ENCODE assay signal across 9 cellular contexts in genomic region chr1:2232916-2233438, GRCh38. TPM values are rescaled to one million over a fixed set of nuclear protein-coding genes. Genes with fewer than 3 reads are reported as not detected.
A peak's percentile ranks its signal among the peaks of the same experiment; 100 is the strongest.
DNase-seq lines count a peak whose midpoint lies in the region; ATAC-seq lines count a peak whose summit lies in the region.
"Had no signal": no experiment of that assay in that cellular context is flagged by ENCODE, and none has a peak within 500 bp of the region (broad histone marks: within the 10 kb centered on the region; RNA-seq: fewer than 3 reads in every experiment).

No MANE protein-coding gene starts in this region.

- peak overlapping the region; percentile 45 to 95 (median 88) for H3K4me3 Mint-ChIP-seq in immature natural killer cell
- H3K4me3 Mint-ChIP-seq in stimulated activated naive CD8-positive, alpha-beta T cell treated with anti-CD3 and anti-CD28 coated beads, Interleukin-15, amount 100 ng/mL, for 72 hours: peak overlapping the region; percentile 94 to 98

- H3K27ac Mint-ChIP-seq in immature natural killer cell: peak overlapping the region; percentile 9 to 100 (median 98)
- peak overlapping the region in 1 of 2 donors; percentile 74 for H3K27ac Mint-ChIP-seq in stimulated activated naive CD8-positive, alpha-beta T cell treated with anti-CD3 and anti-CD28 coated beads, Interleukin-15, amount 100 ng/mL, for 72 hours

- peak overlapping the region; percentile 84 for H3K27ac ChIP-seq in angular gyrus (ENCODE audit: low read depth, low read length)

- peaks cover 61 to 87% (median 84%) of the 10 kb centered on the region in 3 donors for H3K27me3 Mint-ChIP-seq in immature natural killer cell (ENCODE audit: low read depth in 3 of 3)
- H3K27me3 Mint-ChIP-seq in stimulated activated naive CD8-positive, alpha-beta T cell treated with anti-CD3 and anti-CD28 coated beads, Interleukin-15, amount 100 ng/mL, for 72 hours: no peaks in the 10 kb centered on the region

- peaks cover 0 to 3% (median 0%) of the 10 kb centered on the region in 3 donors for H3K36me3 Mint-ChIP-seq in immature natural killer cell

- peaks cover 82 to 85% of the 10 kb centered on the region in 2 donors for H3K4me1 Mint-ChIP-seq in immature natural killer cell
- H3K4me1 Mint-ChIP-seq in stimulated activated naive CD8-positive, alpha-beta T cell treated with anti-CD3 and anti-CD28 coated beads, Interleukin-15, amount 100 ng/mL, for 72 hours: peaks cover 84% of the 10 kb centered on the region

- no peak for ATAC-seq in stimulated activated naive CD8-positive, alpha-beta T cell treated with anti-CD3 and anti-CD28 coated beads, Interleukin-15, amount 100 ng/mL, for 72 hours
- ATAC-seq in HG03442 (IDR thresholded peaks at IDR 0.05; ENCODE audit: unreplicated experiment): no peak

- DNase-seq in NCI-H1694 treated with DMSO at 0.1 percent for 48 hours (lab: John Stamatoyannopoulos, UW) (peak; percentile 39), immature natural killer cell (peak in 1 of 3 donors; percentile 10), ecto neural progenitor cell (ENCODE audit: low spot score) (no peak), putamen (ENCODE audit: low spot score) (no peak), activated gamma-delta T cell treated with Interleukin-2 at 50 U/mL for 16 hours (no peak)
- no peak for DNase-seq in stimulated activated naive CD8-positive, alpha-beta T cell treated with anti-CD3 and anti-CD28 coated beads, Interleukin-15, amount 100 ng/mL, for 72 hours
- DNase-seq: NCI-H1105 had no signal

- H3K9me3 Mint-ChIP-seq in immature natural killer cell: peaks cover 0 to 3% (median 0%) of the 10 kb centered on the region in 6 donors
- H3K9me3 Mint-ChIP-seq in stimulated activated naive CD8-positive, alpha-beta T cell treated with anti-CD3 and anti-CD28 coated beads, Interleukin-15, amount 100 ng/mL, for 72 hours: no peaks in the 10 kb centered on the region

RNA-seq across cellular contexts. Expression of gene SKI, which starts 4.9 kb away (rescaled TPM):
- 1 to 10 TPM in 1 of 3 donors, under 1 TPM in 1, not detected in 1; 0.87 to 1.0 TPM for polyA plus RNA-seq in immature natural killer cell

RNA-seq across cellular contexts. Expression of gene FAAP20, which starts 38.4 kb away (rescaled TPM):
- polyA plus RNA-seq in immature natural killer cell: 10 to 100 TPM; 56.7 to 99.6 (median 79.2) TPM
